8 cellular contexts compared by ENCODE assay signal in genomic region chr2:186862869-186863709, GRCh38. TPM values are rescaled to one million over a fixed set of nuclear protein-coding genes. Genes with fewer than 3 reads are reported as not detected.
DNase-seq lines count a peak whose midpoint lies in the region; ATAC-seq and TF ChIP-seq lines count a peak whose summit lies in the region.

No MANE protein-coding gene starts in this region.

- H3K4me1 ChIP-seq in adrenal gland (replicated peaks in 1 of 2) (no peaks in the 10 kb centered on the region), hepatocyte (ENCODE audit: insufficient read depth) (no peaks in the 10 kb centered on the region)

- no peaks in the 10 kb centered on the region for H4K20me1 ChIP-seq in hepatocyte (ENCODE audit: insufficient read depth, poor library complexity, severe bottlenecking)

- no peaks in the 10 kb centered on the region for H3K4me1 Mint-ChIP-seq in type B pancreatic cell (ENCODE audit: unreplicated experiment)

- no peak overlapping the region for H3K27ac Mint-ChIP-seq in type B pancreatic cell

- H3K9me3 Mint-ChIP-seq in type B pancreatic cell, result no peaks in the 10 kb centered on the region

- H3K9me2 ChIP-seq in hepatocyte (replicated peaks; ENCODE audit: insufficient read depth), result no peaks in the 10 kb centered on the region

- DNase-seq in DMS114 treated with DMSO at 0.1 percent for 48 hours (lab: John Stamatoyannopoulos, UW; ENCODE audit: unreplicated experiment) (peak; percentile 27), LoVo (ENCODE audit: low spot score) (peak; percentile 54), adrenal gland (no peak), hepatocyte (ENCODE audit: low spot score) (peak; percentile 32), type B pancreatic cell (ENCODE audit: extremely low spot score, unreplicated experiment) (no peak), HuH-7.5 (ENCODE audit: low spot score) (no peak)
- DNase-seq in activated naive CD4-positive, alpha-beta T cell treated with Interleukin-2 at 50 U/mL for 16 hours, result no peak

- TF ChIP-seq CTCF in adrenal gland (IDR thresholded peaks at IDR 0.05) (peak; percentile 35 to 78 (median 66)), hepatocyte (IDR thresholded peaks at IDR 0.05; ENCODE audit: poor library complexity) (peak; percentile 80), type B pancreatic cell (conservative IDR thresholded peaks at IDR 0.05) (peak; percentile 90)

- H3K9me3 ChIP-seq in adrenal gland (replicated peaks in 1 of 3) (no peaks in the 10 kb centered on the region), hepatocyte (ENCODE audit: low read depth) (no peaks in the 10 kb centered on the region)

- H3K27me3 ChIP-seq in adrenal gland (no peaks in the 10 kb centered on the region), hepatocyte (no peaks in the 10 kb centered on the region)

- H3K27me3 Mint-ChIP-seq in type B pancreatic cell, result no peaks in the 10 kb centered on the region

- no peak overlapping the region for H2AFZ ChIP-seq in hepatocyte

- no peaks in the 10 kb centered on the region for H3K36me3 Mint-ChIP-seq in type B pancreatic cell

- H3K27ac ChIP-seq in adrenal gland, result no peak overlapping the region
- H3K27ac ChIP-seq in hepatocyte, result no peak overlapping the region

- H3K36me3 ChIP-seq in adrenal gland (replicated peaks in 1 of 2) (no peaks in the 10 kb centered on the region), hepatocyte (replicated peaks; ENCODE audit: insufficient read depth, low read depth) (no peaks in the 10 kb centered on the region)

- H3K79me2 ChIP-seq in hepatocyte, result no peaks in the 10 kb centered on the region

- no peak overlapping the region for H3K4me3 ChIP-seq in adrenal gland
- no peak overlapping the region for H3K4me3 ChIP-seq in hepatocyte

- intact Hi-C loops in adrenal gland (cut with DNase I), result loop anchor here in 1 of 2 donors (10.0 kb wide), 1 partner anchor 592 kb away; no protein-coding TSS in a partner anchor

- no peak for TF ChIP-seq POLR2A in adrenal gland (IDR thresholded peaks at IDR 0.05)

- ATAC-seq in GM21526 (IDR thresholded peaks at IDR 0.05; ENCODE audit: low FRiP score, unreplicated experiment), result peak; percentile 78

- no peak overlapping the region for H3K4me3 Mint-ChIP-seq in type B pancreatic cell

- H3K4me2 ChIP-seq in hepatocyte, result no peak overlapping the region

- WGBS in adrenal gland, 4 donors, result 1 to 2% (median 2%) methylated on average over 2 of the region's 2 CpGs
- 3% methylated on average over 2 of the region's 2 CpGs for WGBS in hepatocyte (ENCODE audit: low lambda C conversion rate, missing lambda C conversion rate)

RNA-seq across cellular contexts. Expression of gene ZSWIM2, which starts 14.1 kb away (rescaled TPM):
- not detected for total RNA-seq in adrenal gland
- under 1 TPM in 1 of 3 donors, not detected in 2; 0.13 TPM for polyA plus RNA-seq in adrenal gland
- total RNA-seq in hepatocyte, result 0.07 TPM in 1 of 2 replicates, not detected in the other
- polyA plus RNA-seq in hepatocyte, result 0.45 TPM in 1 of 2 replicates, not detected in the other
- total RNA-seq in type B pancreatic cell (ENCODE audit: low replicate concordance), result not detected in 2 replicates

Comparison
In these comparisons a context has a peak if more than half of its experiments do, and no peak if none do; other contexts are left out.
1. DNase-seq: peak in DMS114 treated with DMSO at 0.1 percent for 48 hours (single experiment), LoVo (single experiment) and hepatocyte (single experiment); none in adrenal gland (0 of 7), type B pancreatic cell (single experiment), activated naive CD4-positive, alpha-beta T cell treated with Interleukin-2 at 50 U/mL for 16 hours (single experiment) and HuH-7.5 (single experiment).
2. Peak in every context shown above with its lines, with median percentiles within 50 percentile points of each other: CTCF ChIP-seq.